10 cellular contexts compared by ENCODE assay signal in genomic region chr4:186341655-186342054, GRCh38.
"Had no signal": no experiment of that assay in that cellular context is flagged by ENCODE, and none has a peak within 500 bp of the region (broad histone marks: within the 10 kb centered on the region; RNA-seq: fewer than 3 reads in every experiment).

No MANE protein-coding gene starts in this region.

- H3K27ac Mint-ChIP-seq: GM23338, H9, HFFc6 had no signal

- H3K4me3 ChIP-seq: GM23248, GM23338, HAP-1 had no signal

- H3K4me1 ChIP-seq: HAP-1 had no signal

- H3K27ac ChIP-seq: GM23248 had no signal

- H3K9me3 Mint-ChIP-seq: H9, HFFc6 had no signal

- H3K9ac ChIP-seq: GM23248 had no signal

- H3K4me2 ChIP-seq: GM23338 had no signal

- DNase-seq: GM23248, GOT3, H7, H9, HCEC 1CT, HFFc6 had no signal

- H3K9me3 ChIP-seq: HAP-1 had no signal

- H2AFZ ChIP-seq: GM23248, GM23338 had no signal

- FAIRE-seq: H1, H54 had no signal

- H3K36me3 ChIP-seq: HAP-1 had no signal

- H3K4me3 Mint-ChIP-seq: GM23338, H9, HFFc6 had no signal

- ATAC-seq: GM23338 had no signal
